7 cellular contexts compared by ENCODE assay signal in the genomic region with DNA sequence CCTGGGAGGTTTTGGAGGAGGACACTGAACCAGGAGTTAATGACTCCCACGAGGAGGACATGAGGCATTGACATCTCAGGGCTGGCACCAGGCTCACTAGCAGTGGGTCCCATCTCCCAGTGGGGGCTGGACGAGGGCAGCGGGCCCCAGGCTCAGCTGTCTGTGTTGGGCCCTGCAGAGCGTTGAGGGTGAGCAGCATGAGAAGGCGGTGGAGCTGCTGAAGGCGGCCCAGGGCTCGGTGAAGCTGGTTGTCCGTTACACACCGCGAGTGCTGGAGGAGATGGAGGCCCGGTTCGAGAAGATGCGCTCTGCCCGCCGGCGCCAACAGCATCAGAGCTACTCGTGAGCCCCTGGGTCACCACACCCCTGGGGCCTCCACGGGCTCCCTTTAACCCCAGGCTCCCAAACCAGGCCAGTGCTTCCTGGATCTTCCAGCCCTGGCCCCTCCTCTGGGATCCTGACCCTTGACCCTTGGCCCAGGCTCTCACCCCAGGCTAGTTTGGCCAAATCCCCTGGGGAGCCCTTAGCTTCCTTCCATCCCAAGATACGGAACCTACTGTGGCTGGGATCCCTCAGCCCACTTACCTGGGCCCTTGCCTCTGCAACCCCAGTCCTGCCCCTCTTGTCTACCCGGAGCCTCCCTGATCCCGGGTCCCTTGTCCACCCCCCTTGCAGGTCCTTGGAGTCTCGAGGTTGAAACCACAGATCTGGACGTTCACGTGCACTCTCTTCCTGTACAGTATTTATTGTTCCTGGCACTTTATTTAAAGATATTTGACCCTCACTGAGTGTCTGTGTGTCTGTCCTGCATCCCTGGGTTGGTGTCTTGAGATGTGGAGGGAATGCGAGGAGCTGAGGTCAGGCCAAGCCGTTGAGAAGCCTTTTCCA. TPM values are rescaled to one million over a fixed set of nuclear protein-coding genes. Genes with fewer than 3 reads are reported as not detected.
A peak's percentile ranks its signal among the peaks of the same experiment; 100 is the strongest.
DNase-seq lines count a peak whose midpoint lies in the region; ATAC-seq and TF ChIP-seq lines count a peak whose summit lies in the region.
"Had no signal": no experiment of that assay in that cellular context is flagged by ENCODE, and none has a peak within 500 bp of the region (broad histone marks: within the 10 kb centered on the region; RNA-seq: fewer than 3 reads in every experiment).

No MANE protein-coding gene starts in this region.

- peaks cover 55% of the 10 kb centered on the region for H3K27me3 Mint-ChIP-seq in WTC11 (ENCODE audit: low read depth)

- peaks cover 18% of the 10 kb centered on the region for H3K4me1 Mint-ChIP-seq in WTC11

- no peaks in the 10 kb centered on the region for H3K9me3 Mint-ChIP-seq in WTC11

- H3K36me3 Mint-ChIP-seq in WTC11: no peaks in the 10 kb centered on the region

- in situ Hi-C loops in GM13977 (cut with MboI; ENCODE audit: low pct_unique_long_range_greater_than_20kb, low sequenced_read_pairs, unreplicated experiment): no loop called here

- DNase-seq in AG09309 (ENCODE audit: low read depth) (no peak), WTC11 (ENCODE audit: low spot score) (no peak), left colon (peak; percentile 36 to 45), cerebellar cortex (ENCODE audit: low spot score) (no peak), cortex of kidney (lab: John Stamatoyannopoulos, UW) (no peak), GM13977 (ENCODE audit: low spot score) (no peak)

- H3K4me3 ChIP-seq in AG09309 (ENCODE audit: control insufficient read depth, low read depth, low read length): peak overlapping the region; percentile 67

- peak overlapping the region; percentile 61 for H3K27ac Mint-ChIP-seq in WTC11

- peak overlapping the region; percentile 75 for H3K4me3 Mint-ChIP-seq in WTC11

- ATAC-seq in WTC11: no peak
- ATAC-seq in left colon: no peak

- POLR2A ChIA-PET in WTC11 (lab: Charles Lee): no interaction called here

- CTCF ChIA-PET in WTC11 (lab: Charles Lee): interaction anchor here (1.0 to 1.6 kb wide), 6 partner anchors 12 to 92 kb away, joined by 3 to 10 read pairs (median 7); no protein-coding TSS in a partner anchor

- intact Hi-C loops in left colon (cut with DNase I, micrococcal nuclease): no loop called here

- no peak for TF ChIP-seq CTCF in AG09309 (IDR thresholded peaks at IDR 0.05; ENCODE audit: control insufficient read depth, insufficient read depth, low read depth, low read length, missing control alignments)
- no peak for TF ChIP-seq CTCF in WTC11 (IDR thresholded peaks at IDR 0.05)
- TF ChIP-seq CTCF in GM13977 (IDR thresholded peaks at IDR 0.05; ENCODE audit: extremely low read depth, insufficient read depth, missing control alignments): no peak

TF ChIP-seq in WTC11, 78 proteins besides CTCF, POLR2A, EP300 and RAD21:
- TF ChIP-seq ZNF138 (CRISPR knock-in tag; conservative IDR thresholded peaks at IDR 0.05) (no peak), CREB1 (CRISPR knock-in tag; IDR thresholded peaks at IDR 0.05) (no peak)
- TF ChIP-seq, protein P1, sequence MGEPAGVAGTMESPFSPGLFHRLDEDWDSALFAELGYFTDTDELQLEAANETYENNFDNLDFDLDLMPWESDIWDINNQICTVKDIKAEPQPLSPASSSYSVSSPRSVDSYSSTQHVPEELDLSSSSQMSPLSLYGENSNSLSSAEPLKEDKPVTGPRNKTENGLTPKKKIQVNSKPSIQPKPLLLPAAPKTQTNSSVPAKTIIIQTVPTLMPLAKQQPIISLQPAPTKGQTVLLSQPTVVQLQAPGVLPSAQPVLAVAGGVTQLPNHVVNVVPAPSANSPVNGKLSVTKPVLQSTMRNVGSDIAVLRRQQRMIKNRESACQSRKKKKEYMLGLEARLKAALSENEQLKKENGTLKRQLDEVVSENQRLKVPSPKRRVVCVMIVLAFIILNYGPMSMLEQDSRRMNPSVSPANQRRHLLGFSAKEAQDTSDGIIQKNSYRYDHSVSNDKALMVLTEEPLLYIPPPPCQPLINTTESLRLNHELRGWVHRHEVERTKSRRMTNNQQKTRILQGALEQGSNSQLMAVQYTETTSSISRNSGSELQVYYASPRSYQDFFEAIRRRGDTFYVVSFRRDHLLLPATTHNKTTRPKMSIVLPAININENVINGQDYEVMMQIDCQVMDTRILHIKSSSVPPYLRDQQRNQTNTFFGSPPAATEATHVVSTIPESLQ (CRISPR knock-in tag; IDR thresholded peaks at IDR 0.05): 0 out of 2 replicates have a peak, but pooled peaks have one; percentile 26

RNA-seq across cellular contexts. Expression of a gene that starts 1.0 kb away (rescaled TPM):
- total RNA-seq in WTC11 (2021): 3.1 to 3.4 TPM (median 3.2 TPM) in 3 replicates
- total RNA-seq in left colon: 1 to 10 TPM; 1.8 to 2.0 TPM

RNA-seq across cellular contexts. Expression of a gene that starts 1.4 kb away (rescaled TPM):
- total RNA-seq in WTC11 (2021) (25.5 to 30.1 TPM (median 27.3 TPM) in 3 replicates), left colon (10 to 100 TPM; 21.8 to 24.2 TPM)

RNA-seq across cellular contexts. Expression of a gene that starts 3.8 kb away (rescaled TPM):
- total RNA-seq in WTC11 (2021): 5.1 to 5.7 TPM (median 5.1 TPM) in 3 replicates
- 10 to 100 TPM in 1 of 2 donors, 1 to 10 TPM in 1; 8.8 to 11.4 TPM for total RNA-seq in left colon

RNA-seq across cellular contexts. Expression of a gene that starts 32.7 kb away (rescaled TPM):
- 253 to 267 TPM (median 266 TPM) in 3 replicates for total RNA-seq in WTC11 (2021)
- total RNA-seq in left colon: 100 to 1,000 TPM; 138 to 143 TPM

RNA-seq across cellular contexts. Expression of a gene that starts 37.3 kb away (rescaled TPM):
- total RNA-seq in WTC11 (2021) (1.9 to 5.0 TPM (median 4.6 TPM) in 3 replicates), left colon (1 to 10 TPM; 1.2 to 1.3 TPM)
- total RNA-seq: activated CD8-positive, alpha-beta memory T cell treated with anti-CD3 and anti-CD28 coated beads for 36 hours had no signal

Comparison
In these comparisons a context has a peak if more than half of its experiments do, and no peak if none do; other contexts are left out.
1. DNase-seq: peak in left colon (2 of 2); none in AG09309 (single experiment), WTC11 (single experiment), cerebellar cortex (single experiment), cortex of kidney (single experiment) and GM13977 (single experiment).